10 cellular contexts compared by ENCODE assay signal in the genomic region with DNA sequence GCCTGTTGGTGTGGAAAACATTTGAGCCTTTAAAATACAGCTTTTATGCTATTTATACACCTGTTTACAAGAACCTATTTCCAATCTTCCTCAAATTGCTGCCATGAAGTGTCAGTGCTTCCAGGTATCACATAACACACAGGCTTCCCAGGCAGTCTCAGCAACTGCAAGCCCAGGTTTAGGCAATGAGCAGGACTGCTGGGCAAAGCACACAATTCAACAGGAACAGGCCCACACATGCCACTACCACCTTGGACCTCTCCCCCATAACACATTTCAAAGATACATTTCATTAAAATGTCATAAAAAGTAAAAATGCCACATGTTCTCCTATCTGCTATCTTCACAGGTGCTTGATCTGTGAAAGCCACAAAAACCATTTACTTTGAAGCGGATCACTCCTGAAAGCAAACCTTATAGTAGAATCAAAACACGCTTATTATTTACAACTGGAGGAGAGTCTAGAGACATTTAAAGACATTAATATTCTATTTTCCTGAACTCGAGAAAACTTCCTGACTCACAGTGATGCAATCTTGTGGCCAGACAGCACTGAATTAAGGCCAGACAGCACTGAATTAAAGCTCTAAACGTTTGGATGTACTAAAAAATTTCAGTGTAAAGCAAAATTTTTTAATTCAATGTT. TPM values are rescaled to one million over a fixed set of nuclear protein-coding genes. Genes with fewer than 3 reads are reported as not detected.
A peak's percentile ranks its signal among the peaks of the same experiment; 100 is the strongest.
DNase-seq lines count a peak whose midpoint lies in the region; ATAC-seq and TF ChIP-seq lines count a peak whose summit lies in the region.
"Had no signal": no experiment of that assay in that cellular context is flagged by ENCODE, and none has a peak within 500 bp of the region (broad histone marks: within the 10 kb centered on the region; RNA-seq: fewer than 3 reads in every experiment).

No MANE protein-coding gene starts in this region.

- H3K4me3 Mint-ChIP-seq in activated naive CD4-positive, alpha-beta T cell treated with anti-CD3 and anti-CD28 coated beads for 36 hours: no peak overlapping the region
- no peak overlapping the region for H3K4me3 Mint-ChIP-seq in stimulated activated naive CD8-positive, alpha-beta T cell treated with anti-CD3 and anti-CD28 coated beads, Interleukin-15, amount 100 ng/mL, for 72 hours
- H3K4me3 Mint-ChIP-seq in endothelial cell (ENCODE audit: unreplicated experiment): no peak overlapping the region

- no peak for ATAC-seq in stimulated activated naive CD8-positive, alpha-beta T cell treated with anti-CD3 and anti-CD28 coated beads, Interleukin-15, amount 100 ng/mL, for 72 hours

- H3K27me3 Mint-ChIP-seq in activated naive CD4-positive, alpha-beta T cell treated with anti-CD3 and anti-CD28 coated beads for 36 hours (ENCODE audit: low read depth): no peaks in the 10 kb centered on the region
- no peaks in the 10 kb centered on the region for H3K27me3 Mint-ChIP-seq in stimulated activated naive CD8-positive, alpha-beta T cell treated with anti-CD3 and anti-CD28 coated beads, Interleukin-15, amount 100 ng/mL, for 72 hours
- H3K27me3 Mint-ChIP-seq in endothelial cell (ENCODE audit: unreplicated experiment): no peaks in the 10 kb centered on the region

- peak overlapping the region; percentile 68 for H3K27ac Mint-ChIP-seq in activated naive CD4-positive, alpha-beta T cell treated with anti-CD3 and anti-CD28 coated beads for 36 hours
- peak overlapping the region; percentile 14 to 87 for H3K27ac Mint-ChIP-seq in stimulated activated naive CD8-positive, alpha-beta T cell treated with anti-CD3 and anti-CD28 coated beads, Interleukin-15, amount 100 ng/mL, for 72 hours
- no peak overlapping the region for H3K27ac Mint-ChIP-seq in endothelial cell (ENCODE audit: unreplicated experiment)

- H3K4me3 ChIP-seq in epithelial cell of esophagus (ENCODE audit: low read length): no peak overlapping the region
- H3K4me3 ChIP-seq: BLaER1 treated with 17β-estradiol and CSF1 and Interleukin-3, amounts not matched to agents 10 nM and 100 nM had no signal

- intact Hi-C loops in activated naive CD4-positive, alpha-beta T cell treated with anti-CD3 and anti-CD28 coated beads for 36 hours (cut with micrococcal nuclease): no loop called here

- H3K36me3 Mint-ChIP-seq in activated naive CD4-positive, alpha-beta T cell treated with anti-CD3 and anti-CD28 coated beads for 36 hours (ENCODE audit: low read depth): peaks cover 11% of the 10 kb centered on the region
- H3K36me3 Mint-ChIP-seq in endothelial cell (ENCODE audit: low read depth, unreplicated experiment): peaks cover 6% of the 10 kb centered on the region

- H3K9me3 Mint-ChIP-seq in activated naive CD4-positive, alpha-beta T cell treated with anti-CD3 and anti-CD28 coated beads for 36 hours: no peaks in the 10 kb centered on the region
- no peaks in the 10 kb centered on the region for H3K9me3 Mint-ChIP-seq in stimulated activated naive CD8-positive, alpha-beta T cell treated with anti-CD3 and anti-CD28 coated beads, Interleukin-15, amount 100 ng/mL, for 72 hours
- H3K9me3 Mint-ChIP-seq in endothelial cell (ENCODE audit: unreplicated experiment): no peaks in the 10 kb centered on the region

- peaks cover 14% of the 10 kb centered on the region for H3K4me1 Mint-ChIP-seq in activated naive CD4-positive, alpha-beta T cell treated with anti-CD3 and anti-CD28 coated beads for 36 hours (ENCODE audit: low read depth)
- H3K4me1 Mint-ChIP-seq in stimulated activated naive CD8-positive, alpha-beta T cell treated with anti-CD3 and anti-CD28 coated beads, Interleukin-15, amount 100 ng/mL, for 72 hours: peaks cover 20% of the 10 kb centered on the region
- H3K4me1 Mint-ChIP-seq in endothelial cell (ENCODE audit: unreplicated experiment): no peaks in the 10 kb centered on the region

- TF ChIP-seq CTCF in epithelial cell of esophagus (IDR thresholded peaks at IDR 0.05; ENCODE audit: insufficient read depth, low read depth, low read length, missing control alignments) (no peak), endothelial cell (IDR thresholded peaks at IDR 0.05; ENCODE audit: unreplicated experiment) (no peak)

- no peak for DNase-seq in activated naive CD4-positive, alpha-beta T cell treated with anti-CD3 and anti-CD28 coated beads for 36 hours
- DNase-seq in activated naive CD4-positive, alpha-beta T cell treated with Interleukin-2 at 50 U/mL for 16 hours: no peak
- DNase-seq in RPMI7951 (ENCODE audit: low read depth): peak; percentile 5
- peak; percentile 82 for DNase-seq in epithelial cell of esophagus (ENCODE audit: low read depth)
- DNase-seq in stimulated activated naive CD8-positive, alpha-beta T cell treated with anti-CD3 and anti-CD28 coated beads, Interleukin-15, amount 100 ng/mL, for 72 hours: no peak
- DNase-seq in NCI-H446 treated with DMSO at 0.1 percent for 48 hours (lab: John Stamatoyannopoulos, UW): no peak
- DNase-seq in endothelial cell (ENCODE audit: low spot score): no peak
- no peak for DNase-seq in GDM1 (lab: John Stamatoyannopoulos, UW)
- DNase-seq: OCI-M1 had no signal

- CTCF ChIA-PET in activated naive CD4-positive, alpha-beta T cell treated with anti-CD3 and anti-CD28 coated beads for 36 hours (lab: Charles Lee): interaction anchor here (0.6 kb wide), 1 partner anchor 16 kb away, joined by 5 read pairs; no protein-coding TSS in a partner anchor

RNA-seq across cellular contexts. Expression of a gene that starts 31.5 kb away (rescaled TPM):
- total RNA-seq in activated naive CD4-positive, alpha-beta T cell treated with anti-CD3 and anti-CD28 coated beads for 36 hours: 10 to 100 TPM; 36.6 to 37.4 TPM
- total RNA-seq in RPMI7951 (2014; rRNA removed; shearing (Covaris generic)): 15.3 and 18.4 TPM in 2 replicates
- 41.6 TPM for total RNA-seq in endothelial cell (ENCODE audit: unreplicated experiment)

Comparison
In these comparisons a context has a peak if more than half of its experiments do, and no peak if none do; other contexts are left out.
1. DNase-seq: peak in RPMI7951 (single experiment) and epithelial cell of esophagus (single experiment); none in activated naive CD4-positive, alpha-beta T cell treated with anti-CD3 and anti-CD28 coated beads for 36 hours (single experiment), activated naive CD4-positive, alpha-beta T cell treated with Interleukin-2 at 50 U/mL for 16 hours (single experiment), stimulated activated naive CD8-positive, alpha-beta T cell treated with anti-CD3 and anti-CD28 coated beads, Interleukin-15, amount 100 ng/mL, for 72 hours (0 of 2), NCI-H446 treated with DMSO at 0.1 percent for 48 hours (single experiment), endothelial cell (single experiment) and GDM1 (single experiment).